ENCODE assay signal across 13 cellular contexts in genomic region chr11:49231720-49232119, GRCh38. TPM values are rescaled to one million over a fixed set of nuclear protein-coding genes. Genes with fewer than 3 reads are reported as not detected.
"Had no signal": no experiment of that assay in that cellular context is flagged by ENCODE, and none has a peak within 500 bp of the region (broad histone marks: within the 10 kb centered on the region; RNA-seq: fewer than 3 reads in every experiment).

No MANE protein-coding gene starts in this region.

RNA-seq across cellular contexts. Expression of gene FOLH1, which starts 23.3 kb away (rescaled TPM):
- total RNA-seq: activated CD4-positive, alpha-beta T cell treated with anti-CD3 and anti-CD28 coated beads, Interleukin-2, amount 10 ng/mL, durations not matched to agents 24 days and 14 days; activated CD8-positive, alpha-beta memory T cell treated with anti-CD3 and anti-CD28 coated beads for 36 hours; activated CD8-positive, alpha-beta T cell treated with anti-CD3 and anti-CD28 coated beads for 36 hours; activated naive CD8-positive, alpha-beta T cell treated with anti-CD3 and anti-CD28 coated beads for 36 hours; activated T-cell treated with anti-CD3 and anti-CD28 coated beads, Interleukin-2, amount 50 U/mL, for 72 hours; activated T-helper 17 cell treated with anti-CD3 and anti-CD28 coated beads, Interleukin-2, amount 50 U/mL, for 72 hours; ascending aorta; cardiac muscle cell; LHCN-M2; MCF 10A; PC-9; T-helper 1 cell treated with Interleukin-12 subunit alpha and Interleukin-12 subunit beta and Interleukin-4 antibody, amounts not matched to agents 30 ng/mL and 1 ng/mL, for 36 hours; T-helper 2 cell treated with Interferon-gamma antibody and Interleukin-4, amounts not matched to agents 100 ng/mL and 5 ng/mL, for 36 hours had no signal
- polyA plus RNA-seq: cardiac muscle cell had no signal
